In the genomic region with DNA sequence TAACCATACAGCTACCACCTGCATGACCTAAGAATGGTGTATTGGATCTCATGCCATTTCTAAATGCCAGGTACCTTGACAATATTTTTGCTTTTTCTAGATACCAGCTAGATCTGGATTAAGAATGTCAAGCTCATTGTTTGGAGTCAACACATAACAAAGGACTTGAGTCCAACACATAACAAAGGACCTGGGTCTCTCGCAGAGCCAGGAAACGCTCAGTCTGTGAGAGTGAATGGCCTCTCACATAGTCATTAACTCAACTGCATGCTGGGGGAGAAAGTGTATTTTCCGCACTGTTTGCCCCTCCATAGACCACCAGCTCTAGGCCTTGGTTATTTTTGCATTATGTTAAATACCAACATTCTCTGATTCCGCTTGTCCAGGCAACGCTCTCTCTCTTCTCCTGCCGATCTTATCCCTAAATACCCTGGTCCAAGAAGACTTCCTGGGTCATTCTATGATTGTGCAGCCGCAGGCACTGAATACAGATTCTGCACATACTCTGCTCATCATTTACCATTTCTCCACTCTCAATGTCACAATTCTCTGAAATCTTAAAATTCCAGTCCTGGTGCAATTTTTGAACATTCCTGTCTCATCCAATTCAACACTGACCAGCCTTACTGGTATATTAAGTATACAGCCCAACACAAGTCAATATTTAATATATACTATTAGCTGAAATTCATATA, we compare ENCODE assay signal across 18 cellular contexts. TPM values are rescaled to one million over a fixed set of nuclear protein-coding genes. Genes with fewer than 3 reads are reported as not detected.
A peak's percentile ranks its signal among the peaks of the same experiment; 100 is the strongest.
DNase-seq lines count a peak whose midpoint lies in the region; ATAC-seq and TF ChIP-seq lines count a peak whose summit lies in the region.
"Had no signal": no experiment of that assay in that cellular context is flagged by ENCODE, and none has a peak within 500 bp of the region (broad histone marks: within the 10 kb centered on the region; RNA-seq: fewer than 3 reads in every experiment).

No MANE protein-coding gene starts in this region.

- H3K4me2 ChIP-seq in neuronal stem cell (ENCODE audit: insufficient read depth, low read length, poor library complexity, severe bottlenecking), result peak overlapping the region; percentile 37
- H3K4me2 ChIP-seq: PC-9 had no signal

- H3K4me1 ChIP-seq in heart left ventricle (peaks cover 0 to 15% (median 0%) of the 10 kb centered on the region in 12 donors), heart right ventricle (peaks cover 0 to 14% (median 0%) of the 10 kb centered on the region in 9 donors), neuronal stem cell (ENCODE audit: control insufficient read depth in 2 of 2, insufficient read depth in 1 of 2, low read depth in 1 of 2, low read length in 2 of 2) (peaks cover 3 to 4% of the 10 kb centered on the region in 2 donors), uterus (no peaks in the 10 kb centered on the region)

- no peak for TF ChIP-seq POLR2A in heart left ventricle (IDR thresholded peaks at IDR 0.05)
- no peak for TF ChIP-seq POLR2A in uterus (IDR thresholded peaks at IDR 0.05)

- H4K91ac ChIP-seq in neuronal stem cell (ENCODE audit: low read depth, low read length, poor library complexity), result no peak overlapping the region

- H4K8ac ChIP-seq in neuronal stem cell (ENCODE audit: low read depth, low read length), result no peak overlapping the region

- no peaks in the 10 kb centered on the region for H3K79me1 ChIP-seq in neuronal stem cell (ENCODE audit: low read depth, low read length)

- H3K18ac ChIP-seq in neuronal stem cell (ENCODE audit: low read length), result no peak overlapping the region

- 84 to 88% (median 85%) methylated on average over 7 of the region's 7 CpGs for WGBS in heart left ventricle, 4 donors
- 85 to 87% methylated on average over 7 of the region's 7 CpGs for WGBS in heart right ventricle, 2 donors
- no CpG with 5 or more reads among the region's 7 CpGs for WGBS in neuronal stem cell (ENCODE audit: extremely low coverage in 2 of 2, insufficient read length in 2 of 2, insufficient replicate concordance in 1 of 2), 2 donors

- no peaks in the 10 kb centered on the region for H3K36me3 Mint-ChIP-seq in osteocyte (ENCODE audit: unreplicated experiment)
- no peaks in the 10 kb centered on the region for H3K36me3 Mint-ChIP-seq in natural killer cell treated with Interleukin-12 subunit alpha and Interleukin-12 subunit beta and Interleukin-15 and Interleukin-18, amount 100 ng/mL, for 72 hours

- no peak overlapping the region for H3K4me3 ChIP-seq in heart left ventricle
- no peak overlapping the region for H3K4me3 ChIP-seq in heart right ventricle
- peak overlapping the region in 1 of 2 donors; percentile 4 for H3K4me3 ChIP-seq in neuronal stem cell (ENCODE audit: low read length in 2 of 2)
- no peak overlapping the region for H3K4me3 ChIP-seq in uterus
- H3K4me3 ChIP-seq: BLaER1, MG63, PC-9 had no signal

- H2BK5ac ChIP-seq in neuronal stem cell (ENCODE audit: low read length), result no peak overlapping the region

- H3K9me3 Mint-ChIP-seq in osteocyte (ENCODE audit: unreplicated experiment), result peaks cover 19% of the 10 kb centered on the region
- H3K9me3 Mint-ChIP-seq in natural killer cell treated with Interleukin-12 subunit alpha and Interleukin-12 subunit beta and Interleukin-15 and Interleukin-18, amount 100 ng/mL, for 72 hours, result peaks cover 4% of the 10 kb centered on the region

- peaks cover 0 to 8% (median 0%) of the 10 kb centered on the region in 12 donors for H3K9me3 ChIP-seq in heart left ventricle
- H3K9me3 ChIP-seq in heart right ventricle, result peaks cover 0 to 9% (median 0%) of the 10 kb centered on the region in 11 donors
- H3K9me3 ChIP-seq in neuronal stem cell (replicated peaks in 1 of 2; ENCODE audit: control insufficient read depth in 2 of 2, insufficient read depth in 1 of 2, low read depth in 1 of 2, low read length in 2 of 2), result peaks cover 0 to 2% of the 10 kb centered on the region in 2 donors
- no peaks in the 10 kb centered on the region for H3K9me3 ChIP-seq in uterus
- H3K9me3 ChIP-seq: MG63 had no signal

- no peak for ATAC-seq in heart left ventricle
- no peak for ATAC-seq in heart right ventricle
- no peak for ATAC-seq in natural killer cell treated with Interleukin-12 subunit alpha and Interleukin-12 subunit beta and Interleukin-15 and Interleukin-18, amount 100 ng/mL, for 72 hours
- no peak for ATAC-seq in GM18502 (IDR thresholded peaks at IDR 0.05; ENCODE audit: poor library complexity, unreplicated experiment)

- H3K36me3 ChIP-seq in heart left ventricle (peaks cover 0 to 40% (median 4%) of the 10 kb centered on the region in 9 donors), heart right ventricle (peaks cover 0 to 40% (median 0%) of the 10 kb centered on the region in 9 donors), neuronal stem cell (replicated peaks in 1 of 2; ENCODE audit: control insufficient read depth in 2 of 2, insufficient read depth in 2 of 2, low read length in 2 of 2) (no peaks in the 10 kb centered on the region), uterus (no peaks in the 10 kb centered on the region)
- H3K36me3 ChIP-seq: BLaER1, MG63 had no signal

- no peak overlapping the region for H3K9ac ChIP-seq in neuronal stem cell (ENCODE audit: low read depth, low read length, poor library complexity)
- H3K9ac ChIP-seq: BLaER1 had no signal

- H2AK5ac ChIP-seq in neuronal stem cell (ENCODE audit: low read depth, low read length), result no peak overlapping the region

- no peak overlapping the region for H3K4me3 Mint-ChIP-seq in osteocyte (ENCODE audit: unreplicated experiment)
- no peak overlapping the region for H3K4me3 Mint-ChIP-seq in natural killer cell treated with Interleukin-12 subunit alpha and Interleukin-12 subunit beta and Interleukin-15 and Interleukin-18, amount 100 ng/mL, for 72 hours
- H3K4me3 Mint-ChIP-seq: HFFc6 had no signal

- H3K4me1 Mint-ChIP-seq in osteocyte (ENCODE audit: unreplicated experiment), result no peaks in the 10 kb centered on the region
- no peaks in the 10 kb centered on the region for H3K4me1 Mint-ChIP-seq in natural killer cell treated with Interleukin-12 subunit alpha and Interleukin-12 subunit beta and Interleukin-15 and Interleukin-18, amount 100 ng/mL, for 72 hours (ENCODE audit: low read depth in 2 of 2)

- DNase-seq in heart left ventricle, result no peak
- DNase-seq in heart right ventricle, result no peak
- DNase-seq in iPS DF 19.7 (ENCODE audit: low read depth, low spot score), result peak; percentile 78
- DNase-seq in neuronal stem cell (ENCODE audit: low spot score), result peak; percentile 9
- no peak for DNase-seq in uterus
- no peak for DNase-seq in osteocyte (ENCODE audit: extremely low spot score, unreplicated experiment)
- DNase-seq in natural killer cell treated with Interleukin-12 subunit alpha and Interleukin-12 subunit beta and Interleukin-15 and Interleukin-18, amount 100 ng/mL, for 72 hours (ENCODE audit: low spot score), result no peak
- DNase-seq: DMS153, EL, HFFc6, MG63, NCI-H1092 treated with DMSO at 0.1 percent for 48 hours, NCI-H1694, NCI-H2107, PC-9 had no signal

- H2AFZ ChIP-seq in neuronal stem cell (ENCODE audit: low read length), result peak overlapping the region; percentile 83
- H2AFZ ChIP-seq: PC-9 had no signal

- H2BK120ac ChIP-seq in neuronal stem cell (ENCODE audit: low read depth, low read length), result no peak overlapping the region

- H3K27me3 ChIP-seq in heart left ventricle, result no peaks in the 10 kb centered on the region
- H3K27me3 ChIP-seq in heart right ventricle, result no peaks in the 10 kb centered on the region
- H3K27me3 ChIP-seq in neuronal stem cell (ENCODE audit: control insufficient read depth in 3 of 3, insufficient read depth in 3 of 3, low read depth in 1 of 3, low read length in 3 of 3), result no peaks in the 10 kb centered on the region
- no peaks in the 10 kb centered on the region for H3K27me3 ChIP-seq in uterus
- H3K27me3 ChIP-seq: BLaER1, MG63 had no signal

- no peaks in the 10 kb centered on the region for H3K27me3 Mint-ChIP-seq in osteocyte (ENCODE audit: unreplicated experiment)
- H3K27me3 Mint-ChIP-seq in natural killer cell treated with Interleukin-12 subunit alpha and Interleukin-12 subunit beta and Interleukin-15 and Interleukin-18, amount 100 ng/mL, for 72 hours, result peaks cover 33 to 39% of the 10 kb centered on the region in 2 donors

- no peak overlapping the region for H3K14ac ChIP-seq in neuronal stem cell (ENCODE audit: low read length)

- no peak overlapping the region for H2BK12ac ChIP-seq in neuronal stem cell (ENCODE audit: low read length)

- TF ChIP-seq CTCF in heart left ventricle (IDR thresholded peaks at IDR 0.05) (no peak), heart right ventricle (IDR thresholded peaks at IDR 0.05) (no peak), uterus (IDR thresholded peaks at IDR 0.05) (no peak), osteocyte (IDR thresholded peaks at IDR 0.05) (no peak)

- no peak overlapping the region for H3K4ac ChIP-seq in neuronal stem cell (ENCODE audit: low read length)

- H3K27ac ChIP-seq in heart left ventricle (peak overlapping the region in 7 of 12 donors; percentile 48 to 73 (median 62)), heart right ventricle (peak overlapping the region in 4 of 10 donors; percentile 49 to 71 (median 66)), neuronal stem cell (replicated peaks; ENCODE audit: low read length) (no peak overlapping the region), uterus (peak overlapping the region; percentile 40 to 73)
- H3K27ac ChIP-seq: 22Rv1, BLaER1, PC-9 had no signal

- H3K27ac Mint-ChIP-seq in osteocyte (ENCODE audit: unreplicated experiment), result no peak overlapping the region
- no peak overlapping the region for H3K27ac Mint-ChIP-seq in natural killer cell treated with Interleukin-12 subunit alpha and Interleukin-12 subunit beta and Interleukin-15 and Interleukin-18, amount 100 ng/mL, for 72 hours
- H3K27ac Mint-ChIP-seq: HFFc6 had no signal

- intact Hi-C loops in heart left ventricle (cut with DNase I) (no loop called here), heart right ventricle (cut with DNase I) (no loop called here), uterus (cut with DNase I; ENCODE audit: low total_unique reads) (no loop called here)

- H3K23ac ChIP-seq in neuronal stem cell (ENCODE audit: low read depth, low read length, poor library complexity), result no peak overlapping the region

- H2BK15ac ChIP-seq in neuronal stem cell (ENCODE audit: low read length), result no peak overlapping the region

RNA-seq across cellular contexts. Expression of a gene that starts 31.2 kb away (rescaled TPM):
- total RNA-seq in heart left ventricle, result 10 to 100 TPM in 5 of 9 donors, 1 to 10 TPM in 4; 2.9 to 20.4 (median 12.3) TPM
- polyA plus RNA-seq in heart left ventricle, result 1 to 10 TPM; 2.7 to 3.1 TPM
- 10 to 100 TPM in 7 of 10 donors, 1 to 10 TPM in 3; 5.8 to 21.3 (median 13.6) TPM for total RNA-seq in heart right ventricle
- 1 to 10 TPM; 2.8 to 4.2 TPM for polyA plus RNA-seq in heart right ventricle
- 0.36 TPM for polyA plus RNA-seq in neuronal stem cell (2013, experiment 1 of 2)
- polyA plus RNA-seq in neuronal stem cell (2013, experiment 2 of 2), result 0.37 TPM
- 10 to 100 TPM in 2 of 4 donors, 1 to 10 TPM in 2; 8.4 to 32.9 (median 16.9) TPM for total RNA-seq in uterus
- total RNA-seq in osteocyte, result 0.35 and 0.39 TPM in 2 replicates
- not detected for total RNA-seq in natural killer cell treated with Interleukin-12 subunit alpha and Interleukin-12 subunit beta and Interleukin-15 and Interleukin-18, amount 100 ng/mL, for 72 hours
- total RNA-seq: HFFc6, PC-9 had no signal

Comparison
In these comparisons a context has a peak if more than half of its experiments do, and no peak if none do; other contexts are left out.
1. DNase-seq: peak in iPS DF 19.7 (single experiment) and neuronal stem cell (single experiment); none in heart left ventricle (0 of 5), heart right ventricle (0 of 2), uterus (0 of 2), osteocyte (single experiment) and natural killer cell treated with Interleukin-12 subunit alpha and Interleukin-12 subunit beta and Interleukin-15 and Interleukin-18, amount 100 ng/mL, for 72 hours (single experiment).